ENCODE assay signal across 1 cellular context in the genomic region with DNA sequence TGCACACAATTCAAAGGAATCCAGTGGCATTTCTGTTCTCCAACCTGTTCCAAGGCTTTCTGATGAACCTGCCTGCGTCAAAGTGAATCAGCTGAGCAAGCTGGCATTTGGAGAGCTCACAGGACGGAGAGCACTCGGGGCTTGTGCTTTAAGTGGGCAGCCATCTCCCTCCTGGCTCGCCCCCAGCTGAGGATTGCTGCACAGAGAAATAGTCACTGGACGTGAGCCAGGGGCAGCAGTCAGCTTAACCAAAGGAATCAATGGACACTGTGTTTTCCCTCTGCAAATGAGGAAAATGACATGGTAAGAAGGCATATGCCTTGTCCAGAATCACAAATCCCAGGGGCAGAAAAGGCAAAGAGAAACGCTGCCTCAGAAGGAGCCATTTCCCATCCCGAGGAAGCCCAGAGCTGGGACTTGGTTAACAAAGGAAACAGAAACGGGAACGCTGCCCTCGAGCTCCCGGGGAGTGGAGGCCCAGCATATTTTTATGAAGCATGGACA.
TF ChIP-seq lines count a peak whose summit lies in the region.

No MANE protein-coding gene starts in this region.

TF ChIP-seq in H1, 55 proteins besides CTCF, POLR2A, EP300 and RAD21 (continued from another document):
- TF ChIP-seq, protein P1, sequence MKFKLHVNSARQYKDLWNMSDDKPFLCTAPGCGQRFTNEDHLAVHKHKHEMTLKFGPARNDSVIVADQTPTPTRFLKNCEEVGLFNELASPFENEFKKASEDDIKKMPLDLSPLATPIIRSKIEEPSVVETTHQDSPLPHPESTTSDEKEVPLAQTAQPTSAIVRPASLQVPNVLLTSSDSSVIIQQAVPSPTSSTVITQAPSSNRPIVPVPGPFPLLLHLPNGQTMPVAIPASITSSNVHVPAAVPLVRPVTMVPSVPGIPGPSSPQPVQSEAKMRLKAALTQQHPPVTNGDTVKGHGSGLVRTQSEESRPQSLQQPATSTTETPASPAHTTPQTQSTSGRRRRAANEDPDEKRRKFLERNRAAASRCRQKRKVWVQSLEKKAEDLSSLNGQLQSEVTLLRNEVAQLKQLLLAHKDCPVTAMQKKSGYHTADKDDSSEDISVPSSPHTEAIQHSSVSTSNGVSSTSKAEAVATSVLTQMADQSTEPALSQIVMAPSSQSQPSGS (IDR thresholded peaks at IDR 0.05; ENCODE audit: low read length): no peak
